In genomic region chr1:19452221-19452663, GRCh38 we compare ENCODE assay signal across 9 cellular contexts. TPM values are rescaled to one million over a fixed set of nuclear protein-coding genes. Genes with fewer than 3 reads are reported as not detected.
A peak's percentile ranks its signal among the peaks of the same experiment; 100 is the strongest.
DNase-seq lines count a peak whose midpoint lies in the region; ATAC-seq and TF ChIP-seq lines count a peak whose summit lies in the region.
"Had no signal": no experiment of that assay in that cellular context is flagged by ENCODE, and none has a peak within 500 bp of the region (broad histone marks: within the 10 kb centered on the region; RNA-seq: fewer than 3 reads in every experiment).

No MANE protein-coding gene starts in this region.

- H3K27ac Mint-ChIP-seq in activated naive CD4-positive, alpha-beta T cell treated with anti-CD3 and anti-CD28 coated beads, Interleukin-2, amount 50 U/mL, for 24 hours, result peak overlapping the region; percentile 74
- peak overlapping the region; percentile 29 to 91 for H3K27ac Mint-ChIP-seq in effector memory CD8-positive, alpha-beta T cell

- no peak overlapping the region for H3K4me3 ChIP-seq in vagina

- H3K27me3 Mint-ChIP-seq in activated naive CD4-positive, alpha-beta T cell treated with anti-CD3 and anti-CD28 coated beads, Interleukin-2, amount 50 U/mL, for 24 hours, result no peaks in the 10 kb centered on the region
- no peaks in the 10 kb centered on the region for H3K27me3 Mint-ChIP-seq in effector memory CD8-positive, alpha-beta T cell

- no peak for TF ChIP-seq CTCF in vagina (IDR thresholded peaks at IDR 0.05)

- TF ChIP-seq POLR2A in vagina (IDR thresholded peaks at IDR 0.05), result no peak

- H3K36me3 ChIP-seq in vagina, result no peaks in the 10 kb centered on the region

- peak overlapping the region; percentile 78 for H3K27ac ChIP-seq in vagina

- H3K9me3 ChIP-seq in vagina, result no peaks in the 10 kb centered on the region

- peaks cover 93% of the 10 kb centered on the region for H3K4me1 Mint-ChIP-seq in activated naive CD4-positive, alpha-beta T cell treated with anti-CD3 and anti-CD28 coated beads, Interleukin-2, amount 50 U/mL, for 24 hours
- peaks cover 80 to 86% of the 10 kb centered on the region in 2 donors for H3K4me1 Mint-ChIP-seq in effector memory CD8-positive, alpha-beta T cell (ENCODE audit: low read depth in 2 of 2)

- no peaks in the 10 kb centered on the region for H3K9me3 Mint-ChIP-seq in activated naive CD4-positive, alpha-beta T cell treated with anti-CD3 and anti-CD28 coated beads, Interleukin-2, amount 50 U/mL, for 24 hours
- no peaks in the 10 kb centered on the region for H3K9me3 Mint-ChIP-seq in effector memory CD8-positive, alpha-beta T cell

- no peak overlapping the region for H3K4me3 Mint-ChIP-seq in activated naive CD4-positive, alpha-beta T cell treated with anti-CD3 and anti-CD28 coated beads, Interleukin-2, amount 50 U/mL, for 24 hours
- H3K4me3 Mint-ChIP-seq in effector memory CD8-positive, alpha-beta T cell, result peak overlapping the region; percentile 12 to 23

- peaks cover 9% of the 10 kb centered on the region for H3K36me3 Mint-ChIP-seq in activated naive CD4-positive, alpha-beta T cell treated with anti-CD3 and anti-CD28 coated beads, Interleukin-2, amount 50 U/mL, for 24 hours
- peaks cover 25% of the 10 kb centered on the region for H3K36me3 Mint-ChIP-seq in effector memory CD8-positive, alpha-beta T cell (ENCODE audit: insufficient read depth)

- no peak for DNase-seq in activated naive CD4-positive, alpha-beta T cell (lab: John Stamatoyannopoulos, UW)
- DNase-seq in effector memory CD8-positive, alpha-beta T cell, result no peak
- DNase-seq in myocyte (ENCODE audit: low read depth) (peak; percentile 95), vagina (ENCODE audit: extremely low spot score in 2 of 2) (no peak), LoVo (ENCODE audit: low spot score) (no peak)
- no peak for DNase-seq in stimulated activated CD4-positive, alpha-beta T cell treated with anti-CD3 and anti-CD28 coated beads, Interleukin-15, amount 100 ng/mL, for 24 hours
- DNase-seq: NCI-H1436 treated with DMSO at 0.1 percent for 48 hours had no signal

- ATAC-seq in effector memory CD8-positive, alpha-beta T cell (replicated peaks), result no peak
- ATAC-seq in HG03439 (IDR thresholded peaks at IDR 0.05; ENCODE audit: unreplicated experiment), result no peak

- intact Hi-C loops in vagina (cut with DNase I), result loop anchor here (5.0 kb wide), 1 partner anchor 50 kb away; no protein-coding TSS in a partner anchor

- H3K27me3 ChIP-seq in vagina, result no peaks in the 10 kb centered on the region

- peaks cover 99% of the 10 kb centered on the region for H3K4me1 ChIP-seq in vagina

RNA-seq across cellular contexts. Expression of gene CAPZB, which starts 33.1 kb away (rescaled TPM):
- total RNA-seq in myocyte, result 101 and 116 TPM in 2 replicates
- polyA plus RNA-seq in myocyte (2012), result 434 TPM
- total RNA-seq in vagina, result 152 TPM
